8 cellular contexts compared by ENCODE assay signal in genomic region chr21:33543505-33544129, GRCh38. TPM values are rescaled to one million over a fixed set of nuclear protein-coding genes. Genes with fewer than 3 reads are reported as not detected.
DNase-seq lines count a peak whose midpoint lies in the region; ATAC-seq and TF ChIP-seq lines count a peak whose summit lies in the region.

No MANE protein-coding gene starts in this region.

- intact Hi-C loops in esophagus squamous epithelium (cut with DNase I) (no loop called here), thyroid gland (cut with DNase I) (no loop called here)

- H3K9ac ChIP-seq in neural cell (ENCODE audit: low read length) = peak overlapping the region; percentile 96

- H3K4me2 ChIP-seq in neural cell (ENCODE audit: low read length) = peak overlapping the region; percentile 55

- ATAC-seq in HG03432 (IDR thresholded peaks at IDR 0.05; ENCODE audit: unreplicated experiment) (peak; percentile 12), GM21423 (IDR thresholded peaks at IDR 0.05; ENCODE audit: unreplicated experiment) (no peak)

- no peaks in the 10 kb centered on the region for H3K27me3 ChIP-seq in esophagus squamous epithelium
- no peaks in the 10 kb centered on the region for H3K27me3 ChIP-seq in neural cell (ENCODE audit: insufficient read depth, low read depth, low read length)
- no peaks in the 10 kb centered on the region for H3K27me3 ChIP-seq in thyroid gland

- peak overlapping the region; percentile 82 for H3K4me3 ChIP-seq in GM08714 (ENCODE audit: low read length)
- H3K4me3 ChIP-seq in esophagus squamous epithelium = peak overlapping the region; percentile 74 to 90 (median 80)
- peak overlapping the region; percentile 72 for H3K4me3 ChIP-seq in neural cell (ENCODE audit: low read length)
- peak overlapping the region; percentile 29 to 72 (median 58) for H3K4me3 ChIP-seq in thyroid gland (replicated peaks in 1 of 3)

- no peaks in the 10 kb centered on the region for H3K9me2 ChIP-seq in neural cell (ENCODE audit: insufficient read depth, low read length)

- DNase-seq in activated CD4-positive, alpha-beta T cell treated with anti-CD3 and anti-CD28 coated beads for 48 hours = peak; percentile 87
- no peak for DNase-seq in esophagus squamous epithelium (lab: John Stamatoyannopoulos, UW)
- DNase-seq in thyroid gland = peak; percentile 67 to 68
- DNase-seq in islet precursor cell = no peak

- WGBS in esophagus squamous epithelium, 2 donors = 1% methylated on average over 26 of the region's 26 CpGs
- WGBS in thyroid gland, 2 donors = 0 to 1% methylated on average over 26 of the region's 26 CpGs

- peaks cover 16 to 55% (median 19%) of the 10 kb centered on the region in 3 donors for H3K4me1 ChIP-seq in esophagus squamous epithelium
- peaks cover 9 to 25% of the 10 kb centered on the region in 2 donors for H3K4me1 ChIP-seq in thyroid gland

- no peak for TF ChIP-seq RAD21 in neural cell (conservative IDR thresholded peaks at IDR 0.05)

- H3K9me3 ChIP-seq in esophagus squamous epithelium (no peaks in the 10 kb centered on the region), neural cell (ENCODE audit: low read length) (no peaks in the 10 kb centered on the region), thyroid gland (no peaks in the 10 kb centered on the region)

- H3F3A ChIP-seq in neural cell (ENCODE audit: insufficient read depth, low read length, poor library complexity, severe bottlenecking) = no peaks in the 10 kb centered on the region

- no peak for TF ChIP-seq EP300 in neural cell (conservative IDR thresholded peaks at IDR 0.05; ENCODE audit: poor library complexity, severe bottlenecking)

- H3K27ac ChIP-seq in esophagus squamous epithelium = peak overlapping the region; percentile 99 to 100 (median 99)
- H3K27ac ChIP-seq in neural cell (ENCODE audit: low read length) = peak overlapping the region; percentile 99
- H3K27ac ChIP-seq in thyroid gland = peak overlapping the region; percentile 94 to 99 (median 99)

- peaks cover 76% of the 10 kb centered on the region for H3K79me2 ChIP-seq in neural cell (replicated peaks; ENCODE audit: insufficient read depth, low read length)

- peaks cover 0 to 34% (median 9%) of the 10 kb centered on the region in 3 donors for H3K36me3 ChIP-seq in esophagus squamous epithelium
- H3K36me3 ChIP-seq in neural cell (ENCODE audit: insufficient read depth, low read length) = no peaks in the 10 kb centered on the region
- peaks cover 3 to 20% of the 10 kb centered on the region in 2 donors for H3K36me3 ChIP-seq in thyroid gland

- H4K20me1 ChIP-seq in neural cell (ENCODE audit: insufficient read depth) = peaks cover 6% of the 10 kb centered on the region

- no peak for TF ChIP-seq CTCF in esophagus squamous epithelium (IDR thresholded peaks at IDR 0.05)
- TF ChIP-seq CTCF in neural cell (IDR thresholded peaks at IDR 0.05; ENCODE audit: poor library complexity, severe bottlenecking) = no peak
- no peak for TF ChIP-seq CTCF in thyroid gland (IDR thresholded peaks at IDR 0.05)

- H2AFZ ChIP-seq in neural cell (ENCODE audit: low read depth, low read length) = peak overlapping the region; percentile 62

- no peak for TF ChIP-seq POLR2A in esophagus squamous epithelium (IDR thresholded peaks at IDR 0.05)
- TF ChIP-seq POLR2A in thyroid gland (IDR thresholded peaks at IDR 0.05) = no peak

TF ChIP-seq in neural cell, 6 proteins besides CTCF, POLR2A, EP300 and RAD21:
- TF ChIP-seq TAF1 (IDR thresholded peaks at IDR 0.05; ENCODE audit: low read depth) (no peak), MXI1 (conservative IDR thresholded peaks at IDR 0.05; ENCODE audit: poor library complexity, severe bottlenecking) (no peak), POLR2AphosphoS5 (IDR thresholded peaks at IDR 0.05) (no peak), EZH2 (IDR thresholded peaks at IDR 0.05; ENCODE audit: borderline replicate concordance, insufficient read depth, low read length, poor library complexity, severe bottlenecking) (no peak), SMC3 (conservative IDR thresholded peaks at IDR 0.05; ENCODE audit: poor library complexity) (no peak)
- TF ChIP-seq, protein P1, sequence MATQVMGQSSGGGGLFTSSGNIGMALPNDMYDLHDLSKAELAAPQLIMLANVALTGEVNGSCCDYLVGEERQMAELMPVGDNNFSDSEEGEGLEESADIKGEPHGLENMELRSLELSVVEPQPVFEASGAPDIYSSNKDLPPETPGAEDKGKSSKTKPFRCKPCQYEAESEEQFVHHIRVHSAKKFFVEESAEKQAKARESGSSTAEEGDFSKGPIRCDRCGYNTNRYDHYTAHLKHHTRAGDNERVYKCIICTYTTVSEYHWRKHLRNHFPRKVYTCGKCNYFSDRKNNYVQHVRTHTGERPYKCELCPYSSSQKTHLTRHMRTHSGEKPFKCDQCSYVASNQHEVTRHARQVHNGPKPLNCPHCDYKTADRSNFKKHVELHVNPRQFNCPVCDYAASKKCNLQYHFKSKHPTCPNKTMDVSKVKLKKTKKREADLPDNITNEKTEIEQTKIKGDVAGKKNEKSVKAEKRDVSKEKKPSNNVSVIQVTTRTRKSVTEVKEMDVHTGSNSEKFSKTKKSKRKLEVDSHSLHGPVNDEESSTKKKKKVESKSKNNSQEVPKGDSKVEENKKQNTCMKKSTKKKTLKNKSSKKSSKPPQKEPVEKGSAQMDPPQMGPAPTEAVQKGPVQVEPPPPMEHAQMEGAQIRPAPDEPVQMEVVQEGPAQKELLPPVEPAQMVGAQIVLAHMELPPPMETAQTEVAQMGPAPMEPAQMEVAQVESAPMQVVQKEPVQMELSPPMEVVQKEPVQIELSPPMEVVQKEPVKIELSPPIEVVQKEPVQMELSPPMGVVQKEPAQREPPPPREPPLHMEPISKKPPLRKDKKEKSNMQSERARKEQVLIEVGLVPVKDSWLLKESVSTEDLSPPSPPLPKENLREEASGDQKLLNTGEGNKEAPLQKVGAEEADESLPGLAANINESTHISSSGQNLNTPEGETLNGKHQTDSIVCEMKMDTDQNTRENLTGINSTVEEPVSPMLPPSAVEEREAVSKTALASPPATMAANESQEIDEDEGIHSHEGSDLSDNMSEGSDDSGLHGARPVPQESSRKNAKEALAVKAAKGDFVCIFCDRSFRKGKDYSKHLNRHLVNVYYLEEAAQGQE (IDR thresholded peaks at IDR 0.05; ENCODE audit: borderline replicate concordance) = no peak
TF ChIP-seq in neural cell: peak in this region for 0.

RNA-seq across cellular contexts. Expression of gene SON, which starts 0.8 kb away (rescaled TPM):
- total RNA-seq in esophagus squamous epithelium (100 to 1,000 TPM; 124 to 265 (median 234) TPM), thyroid gland (100 to 1,000 TPM; 283 to 425 (median 334) TPM)
- polyA plus RNA-seq in neural cell = 121 and 123 TPM in 2 replicates
- 221 and 290 TPM in 2 replicates for polyA minus RNA-seq in neural cell

RNA-seq across cellular contexts. Expression of gene GART, which starts 1.7 kb away (rescaled TPM):
- total RNA-seq in esophagus squamous epithelium = 100 to 1,000 TPM in 2 of 4 donors, 10 to 100 TPM in 2; 38.7 to 147 (median 88.7) TPM
- polyA plus RNA-seq in neural cell = 87.5 and 107 TPM in 2 replicates
- 82.3 and 110 TPM in 2 replicates for polyA minus RNA-seq in neural cell
- total RNA-seq in thyroid gland = 100 to 1,000 TPM in 2 of 4 donors, 10 to 100 TPM in 2; 53.8 to 130 (median 84.5) TPM

RNA-seq across cellular contexts. Expression of gene DONSON, which starts 44.9 kb away (rescaled TPM):
- 10 to 100 TPM in 3 of 4 donors, 1 to 10 TPM in 1; 6.1 to 13.2 (median 11.9) TPM for total RNA-seq in esophagus squamous epithelium
- polyA plus RNA-seq in neural cell = 46.2 and 56.6 TPM in 2 replicates
- polyA minus RNA-seq in neural cell = 22.9 and 23.6 TPM in 2 replicates
- total RNA-seq in thyroid gland = 10 to 100 TPM in 1 of 4 donors, 1 to 10 TPM in 3; 4.2 to 13.3 (median 6.7) TPM

RNA-seq across cellular contexts. Expression of gene DNAJC28, which starts 52.1 kb away (rescaled TPM):
- total RNA-seq in esophagus squamous epithelium (1 to 10 TPM in 3 of 4 donors, under 1 TPM in 1; 0.57 to 1.9 (median 1.6) TPM), thyroid gland (10 to 100 TPM in 1 of 4 donors, 1 to 10 TPM in 3; 5.6 to 12.3 (median 9.3) TPM)
- polyA plus RNA-seq in neural cell = 5.5 and 6.0 TPM in 2 replicates
- 9.8 and 10.5 TPM in 2 replicates for polyA minus RNA-seq in neural cell

Comparison
In these comparisons a context has a peak if more than half of its experiments do, and no peak if none do; other contexts are left out.
1. DNase-seq: peak in activated CD4-positive, alpha-beta T cell treated with anti-CD3 and anti-CD28 coated beads for 48 hours (single experiment) and thyroid gland (2 of 2); none in esophagus squamous epithelium (single experiment) and islet precursor cell (single experiment).
2. Peak in every context shown above with its lines, with median percentiles within 50 percentile points of each other: H3K4me3 ChIP-seq and H3K27ac ChIP-seq.